In the genomic region with DNA sequence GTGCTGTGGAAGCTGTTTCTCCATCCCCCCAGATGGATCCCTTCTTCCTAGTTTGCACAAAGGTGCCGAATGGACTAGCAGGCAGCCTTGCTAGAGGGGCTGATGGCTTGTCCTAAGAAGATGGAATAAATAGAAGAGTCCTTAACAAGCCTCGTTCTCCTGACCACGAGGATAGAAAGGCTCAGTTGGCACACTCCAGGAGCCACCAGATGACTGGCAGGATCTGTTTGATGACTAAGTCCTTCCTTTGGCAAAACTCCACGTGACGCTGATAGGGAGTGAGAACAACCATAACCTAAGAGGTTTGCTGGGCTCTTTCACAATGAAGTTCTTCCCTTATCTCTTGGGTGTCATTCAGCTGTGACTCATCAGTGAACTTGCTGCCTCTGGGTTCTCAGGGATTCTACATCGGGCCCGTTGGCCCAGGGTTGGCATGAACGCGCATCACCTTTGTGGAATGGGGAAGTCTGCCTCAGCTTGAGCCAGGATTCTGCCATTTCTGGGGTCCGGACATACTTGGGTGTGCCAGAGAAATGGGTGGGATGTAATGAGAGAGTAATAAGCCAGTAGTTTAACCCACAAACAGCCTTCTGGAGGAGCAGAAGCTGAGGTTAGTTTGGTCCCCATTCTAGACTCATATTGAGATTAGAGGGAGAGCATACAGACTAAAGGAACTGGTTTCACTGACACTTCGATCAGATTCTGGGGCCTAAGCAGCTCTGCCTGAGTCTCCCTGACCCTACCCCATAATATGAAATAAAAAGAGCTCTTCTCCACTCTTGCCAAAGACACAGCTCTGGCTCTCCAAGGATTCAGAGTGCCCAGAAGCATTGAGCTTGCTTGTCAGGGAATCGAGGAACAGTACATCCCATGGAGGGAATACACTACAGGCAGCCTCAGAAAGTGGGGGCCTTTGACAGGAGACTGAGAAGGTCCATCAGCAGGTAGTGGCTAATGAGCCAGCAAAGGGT, we compare ENCODE assay signal across 1 cellular context.
TF ChIP-seq lines count a peak whose summit lies in the region.

No MANE protein-coding gene starts in this region.

TF ChIP-seq in K562, 482 proteins besides CTCF, POLR2A, EP300 and RAD21 (continued from another document and continues in another):
- TF ChIP-seq CREM (IDR thresholded peaks at IDR 0.05; ENCODE audit: low read depth) (peak; percentile 82), ATF1 (CRISPR knock-in tag; IDR thresholded peaks at IDR 0.05) (no peak), ATF1 (tag; IDR thresholded peaks at IDR 0.05) (peak; percentile 86), RCOR1 (IDR thresholded peaks at IDR 0.05; ENCODE audit: borderline replicate concordance in 1 of 2, low read depth in 2 of 2, low read length in 2 of 2) (peak; percentile 67 to 92), TAF9B (IDR thresholded peaks at IDR 0.05; ENCODE audit: partially characterized antibody) (no peak), KDM1A (IDR thresholded peaks at IDR 0.05) (peak; percentile 72 to 81), NR2C2 (CRISPR knock-in tag; IDR thresholded peaks at IDR 0.05) (no peak), NR2C2 (tag; IDR thresholded peaks at IDR 0.05) (peak; percentile 73), TBL1XR1 (IDR thresholded peaks at IDR 0.05; ENCODE audit: low read length in 2 of 2) (peak in 1 of 2 experiments; percentile 78; a peak in 2 of 4 replicates), MEF2D (tag; conservative IDR thresholded peaks at IDR 0.05; ENCODE audit: low read depth) (peak; percentile 75; the same call in 1 of the 2 replicates), LCOR (CRISPR knock-in tag; IDR thresholded peaks at IDR 0.05) (peak; percentile 96), HNRNPL (IDR thresholded peaks at IDR 0.05; ENCODE audit: low read depth, low read length) (peak; percentile 83), NELFE (IDR thresholded peaks at IDR 0.05; ENCODE audit: insufficient read depth, insufficient read length) (no peak), EP400 (IDR thresholded peaks at IDR 0.05) (peak; percentile 71), BRD9 (IDR thresholded peaks at IDR 0.05; ENCODE audit: low read depth, partially characterized antibody) (peak; percentile 72), HDAC8 (tag; IDR thresholded peaks at IDR 0.05) (peak; percentile 89), C11orf30 (IDR thresholded peaks at IDR 0.05; ENCODE audit: low read depth) (peak; percentile 80), TCF3 (CRISPR knock-in tag; IDR thresholded peaks at IDR 0.05) (peak; percentile 70), NFATC3 (IDR thresholded peaks at IDR 0.05) (peak; percentile 98), GATAD2A (IDR thresholded peaks at IDR 0.05) (peak; percentile 65; the same call in 1 of the 2 replicates), ZBTB1 (CRISPR knock-in tag; IDR thresholded peaks at IDR 0.05; ENCODE audit: borderline replicate concordance, low read depth) (peak; percentile 57; the same call in 1 of the 2 replicates), TEAD4 (IDR thresholded peaks at IDR 0.05; ENCODE audit: low read length) (peak; percentile 81), TEAD4 (CRISPR knock-in tag; IDR thresholded peaks at IDR 0.05; ENCODE audit: borderline replicate concordance) (no peak), ZEB2 (IDR thresholded peaks at IDR 0.05) (peak; percentile 72; the same call in 1 of the 2 replicates), ZC3H4 (CRISPR knock-in tag; IDR thresholded peaks at IDR 0.05; ENCODE audit: borderline replicate concordance) (no peak), HDAC1 (IDR thresholded peaks at IDR 0.05) (peak in 1 of 2 experiments; percentile 81; a peak in 2 of 4 replicates), TCF7L2 (IDR thresholded peaks at IDR 0.05; ENCODE audit: low read depth, low read length) (0 out of 2 replicates have a peak, but pooled peaks have one; percentile 9), LEF1 (IDR thresholded peaks at IDR 0.05) (peak; percentile 68; the same call in 1 of the 2 replicates), NBN (IDR thresholded peaks at IDR 0.05; ENCODE audit: low read depth) (peak; percentile 72; the same call in 1 of the 2 replicates), ZNF830 (CRISPR knock-in tag; IDR thresholded peaks at IDR 0.05) (no peak), BACH1 (tag; IDR thresholded peaks at IDR 0.05) (peak; percentile 84; the same call in 1 of the 2 replicates), FOS (IDR thresholded peaks at IDR 0.05; ENCODE audit: extremely low read depth, insufficient read length) (peak; percentile 83), TRIM24 (IDR thresholded peaks at IDR 0.05) (peak; percentile 90 to 91), MAFF (IDR thresholded peaks at IDR 0.05; ENCODE audit: low read length) (peak; percentile 55; the same call in 1 of the 2 replicates), ZNF175 (CRISPR knock-in tag; IDR thresholded peaks at IDR 0.05; ENCODE audit: low read depth) (peak; percentile 80; the same call in 1 of the 2 replicates), PML (IDR thresholded peaks at IDR 0.05; ENCODE audit: low read length) (peak; percentile 71; the same call in 1 of the 2 replicates), ZNF57 (CRISPR knock-in tag; IDR thresholded peaks at IDR 0.05) (no peak)
- TF ChIP-seq, protein P1, sequence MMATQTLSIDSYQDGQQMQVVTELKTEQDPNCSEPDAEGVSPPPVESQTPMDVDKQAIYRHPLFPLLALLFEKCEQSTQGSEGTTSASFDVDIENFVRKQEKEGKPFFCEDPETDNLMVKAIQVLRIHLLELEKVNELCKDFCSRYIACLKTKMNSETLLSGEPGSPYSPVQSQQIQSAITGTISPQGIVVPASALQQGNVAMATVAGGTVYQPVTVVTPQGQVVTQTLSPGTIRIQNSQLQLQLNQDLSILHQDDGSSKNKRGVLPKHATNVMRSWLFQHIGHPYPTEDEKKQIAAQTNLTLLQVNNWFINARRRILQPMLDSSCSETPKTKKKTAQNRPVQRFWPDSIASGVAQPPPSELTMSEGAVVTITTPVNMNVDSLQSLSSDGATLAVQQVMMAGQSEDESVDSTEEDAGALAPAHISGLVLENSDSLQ (IDR thresholded peaks at IDR 0.05) = peak; percentile 95
- TF ChIP-seq, protein P2, sequence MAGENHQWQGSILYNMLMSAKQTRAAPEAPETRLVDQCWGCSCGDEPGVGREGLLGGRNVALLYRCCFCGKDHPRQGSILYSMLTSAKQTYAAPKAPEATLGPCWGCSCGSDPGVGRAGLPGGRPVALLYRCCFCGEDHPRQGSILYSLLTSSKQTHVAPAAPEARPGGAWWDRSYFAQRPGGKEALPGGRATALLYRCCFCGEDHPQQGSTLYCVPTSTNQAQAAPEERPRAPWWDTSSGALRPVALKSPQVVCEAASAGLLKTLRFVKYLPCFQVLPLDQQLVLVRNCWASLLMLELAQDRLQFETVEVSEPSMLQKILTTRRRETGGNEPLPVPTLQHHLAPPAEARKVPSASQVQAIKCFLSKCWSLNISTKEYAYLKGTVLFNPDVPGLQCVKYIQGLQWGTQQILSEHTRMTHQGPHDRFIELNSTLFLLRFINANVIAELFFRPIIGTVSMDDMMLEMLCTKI (IDR thresholded peaks at IDR 0.05; ENCODE audit: partially characterized antibody) = no peak
- TF ChIP-seq, protein P3, sequence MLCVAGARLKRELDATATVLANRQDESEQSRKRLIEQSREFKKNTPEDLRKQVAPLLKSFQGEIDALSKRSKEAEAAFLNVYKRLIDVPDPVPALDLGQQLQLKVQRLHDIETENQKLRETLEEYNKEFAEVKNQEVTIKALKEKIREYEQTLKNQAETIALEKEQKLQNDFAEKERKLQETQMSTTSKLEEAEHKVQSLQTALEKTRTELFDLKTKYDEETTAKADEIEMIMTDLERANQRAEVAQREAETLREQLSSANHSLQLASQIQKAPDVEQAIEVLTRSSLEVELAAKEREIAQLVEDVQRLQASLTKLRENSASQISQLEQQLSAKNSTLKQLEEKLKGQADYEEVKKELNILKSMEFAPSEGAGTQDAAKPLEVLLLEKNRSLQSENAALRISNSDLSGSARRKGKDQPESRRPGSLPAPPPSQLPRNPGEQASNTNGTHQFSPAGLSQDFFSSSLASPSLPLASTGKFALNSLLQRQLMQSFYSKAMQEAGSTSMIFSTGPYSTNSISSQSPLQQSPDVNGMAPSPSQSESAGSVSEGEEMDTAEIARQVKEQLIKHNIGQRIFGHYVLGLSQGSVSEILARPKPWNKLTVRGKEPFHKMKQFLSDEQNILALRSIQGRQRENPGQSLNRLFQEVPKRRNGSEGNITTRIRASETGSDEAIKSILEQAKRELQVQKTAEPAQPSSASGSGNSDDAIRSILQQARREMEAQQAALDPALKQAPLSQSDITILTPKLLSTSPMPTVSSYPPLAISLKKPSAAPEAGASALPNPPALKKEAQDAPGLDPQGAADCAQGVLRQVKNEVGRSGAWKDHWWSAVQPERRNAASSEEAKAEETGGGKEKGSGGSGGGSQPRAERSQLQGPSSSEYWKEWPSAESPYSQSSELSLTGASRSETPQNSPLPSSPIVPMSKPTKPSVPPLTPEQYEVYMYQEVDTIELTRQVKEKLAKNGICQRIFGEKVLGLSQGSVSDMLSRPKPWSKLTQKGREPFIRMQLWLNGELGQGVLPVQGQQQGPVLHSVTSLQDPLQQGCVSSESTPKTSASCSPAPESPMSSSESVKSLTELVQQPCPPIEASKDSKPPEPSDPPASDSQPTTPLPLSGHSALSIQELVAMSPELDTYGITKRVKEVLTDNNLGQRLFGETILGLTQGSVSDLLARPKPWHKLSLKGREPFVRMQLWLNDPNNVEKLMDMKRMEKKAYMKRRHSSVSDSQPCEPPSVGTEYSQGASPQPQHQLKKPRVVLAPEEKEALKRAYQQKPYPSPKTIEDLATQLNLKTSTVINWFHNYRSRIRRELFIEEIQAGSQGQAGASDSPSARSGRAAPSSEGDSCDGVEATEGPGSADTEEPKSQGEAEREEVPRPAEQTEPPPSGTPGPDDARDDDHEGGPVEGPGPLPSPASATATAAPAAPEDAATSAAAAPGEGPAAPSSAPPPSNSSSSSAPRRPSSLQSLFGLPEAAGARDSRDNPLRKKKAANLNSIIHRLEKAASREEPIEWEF (CRISPR knock-in tag; IDR thresholded peaks at IDR 0.05) = peak; percentile 74; the same call in 1 of the 2 replicates
- TF ChIP-seq, protein P4, sequence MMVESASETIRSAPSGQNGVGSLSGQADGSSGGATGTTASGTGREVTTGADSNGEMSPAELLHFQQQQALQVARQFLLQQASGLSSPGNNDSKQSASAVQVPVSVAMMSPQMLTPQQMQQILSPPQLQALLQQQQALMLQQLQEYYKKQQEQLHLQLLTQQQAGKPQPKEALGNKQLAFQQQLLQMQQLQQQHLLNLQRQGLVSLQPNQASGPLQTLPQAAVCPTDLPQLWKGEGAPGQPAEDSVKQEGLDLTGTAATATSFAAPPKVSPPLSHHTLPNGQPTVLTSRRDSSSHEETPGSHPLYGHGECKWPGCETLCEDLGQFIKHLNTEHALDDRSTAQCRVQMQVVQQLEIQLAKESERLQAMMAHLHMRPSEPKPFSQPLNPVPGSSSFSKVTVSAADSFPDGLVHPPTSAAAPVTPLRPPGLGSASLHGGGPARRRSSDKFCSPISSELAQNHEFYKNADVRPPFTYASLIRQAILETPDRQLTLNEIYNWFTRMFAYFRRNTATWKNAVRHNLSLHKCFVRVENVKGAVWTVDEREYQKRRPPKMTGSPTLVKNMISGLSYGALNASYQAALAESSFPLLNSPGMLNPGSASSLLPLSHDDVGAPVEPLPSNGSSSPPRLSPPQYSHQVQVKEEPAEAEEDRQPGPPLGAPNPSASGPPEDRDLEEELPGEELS (CRISPR knock-in tag; IDR thresholded peaks at IDR 0.05; ENCODE audit: borderline replicate concordance) = no peak
- TF ChIP-seq, protein P5, sequence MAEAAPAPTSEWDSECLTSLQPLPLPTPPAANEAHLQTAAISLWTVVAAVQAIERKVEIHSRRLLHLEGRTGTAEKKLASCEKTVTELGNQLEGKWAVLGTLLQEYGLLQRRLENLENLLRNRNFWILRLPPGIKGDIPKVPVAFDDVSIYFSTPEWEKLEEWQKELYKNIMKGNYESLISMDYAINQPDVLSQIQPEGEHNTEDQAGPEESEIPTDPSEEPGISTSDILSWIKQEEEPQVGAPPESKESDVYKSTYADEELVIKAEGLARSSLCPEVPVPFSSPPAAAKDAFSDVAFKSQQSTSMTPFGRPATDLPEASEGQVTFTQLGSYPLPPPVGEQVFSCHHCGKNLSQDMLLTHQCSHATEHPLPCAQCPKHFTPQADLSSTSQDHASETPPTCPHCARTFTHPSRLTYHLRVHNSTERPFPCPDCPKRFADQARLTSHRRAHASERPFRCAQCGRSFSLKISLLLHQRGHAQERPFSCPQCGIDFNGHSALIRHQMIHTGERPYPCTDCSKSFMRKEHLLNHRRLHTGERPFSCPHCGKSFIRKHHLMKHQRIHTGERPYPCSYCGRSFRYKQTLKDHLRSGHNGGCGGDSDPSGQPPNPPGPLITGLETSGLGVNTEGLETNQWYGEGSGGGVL (CRISPR knock-in tag; IDR thresholded peaks at IDR 0.05) = no peak
- TF ChIP-seq, protein P6, sequence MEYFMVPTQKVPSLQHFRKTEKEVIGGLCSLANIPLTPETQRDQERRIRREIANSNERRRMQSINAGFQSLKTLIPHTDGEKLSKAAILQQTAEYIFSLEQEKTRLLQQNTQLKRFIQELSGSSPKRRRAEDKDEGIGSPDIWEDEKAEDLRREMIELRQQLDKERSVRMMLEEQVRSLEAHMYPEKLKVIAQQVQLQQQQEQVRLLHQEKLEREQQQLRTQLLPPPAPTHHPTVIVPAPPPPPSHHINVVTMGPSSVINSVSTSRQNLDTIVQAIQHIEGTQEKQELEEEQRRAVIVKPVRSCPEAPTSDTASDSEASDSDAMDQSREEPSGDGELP (CRISPR knock-in tag; IDR thresholded peaks at IDR 0.05; ENCODE audit: borderline replicate concordance) = peak; percentile 88
- TF ChIP-seq, protein P7, sequence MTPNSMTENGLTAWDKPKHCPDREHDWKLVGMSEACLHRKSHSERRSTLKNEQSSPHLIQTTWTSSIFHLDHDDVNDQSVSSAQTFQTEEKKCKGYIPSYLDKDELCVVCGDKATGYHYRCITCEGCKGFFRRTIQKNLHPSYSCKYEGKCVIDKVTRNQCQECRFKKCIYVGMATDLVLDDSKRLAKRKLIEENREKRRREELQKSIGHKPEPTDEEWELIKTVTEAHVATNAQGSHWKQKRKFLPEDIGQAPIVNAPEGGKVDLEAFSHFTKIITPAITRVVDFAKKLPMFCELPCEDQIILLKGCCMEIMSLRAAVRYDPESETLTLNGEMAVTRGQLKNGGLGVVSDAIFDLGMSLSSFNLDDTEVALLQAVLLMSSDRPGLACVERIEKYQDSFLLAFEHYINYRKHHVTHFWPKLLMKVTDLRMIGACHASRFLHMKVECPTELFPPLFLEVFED (CRISPR knock-in tag; conservative IDR thresholded peaks at IDR 0.05) = no peak
- TF ChIP-seq, protein P8, sequence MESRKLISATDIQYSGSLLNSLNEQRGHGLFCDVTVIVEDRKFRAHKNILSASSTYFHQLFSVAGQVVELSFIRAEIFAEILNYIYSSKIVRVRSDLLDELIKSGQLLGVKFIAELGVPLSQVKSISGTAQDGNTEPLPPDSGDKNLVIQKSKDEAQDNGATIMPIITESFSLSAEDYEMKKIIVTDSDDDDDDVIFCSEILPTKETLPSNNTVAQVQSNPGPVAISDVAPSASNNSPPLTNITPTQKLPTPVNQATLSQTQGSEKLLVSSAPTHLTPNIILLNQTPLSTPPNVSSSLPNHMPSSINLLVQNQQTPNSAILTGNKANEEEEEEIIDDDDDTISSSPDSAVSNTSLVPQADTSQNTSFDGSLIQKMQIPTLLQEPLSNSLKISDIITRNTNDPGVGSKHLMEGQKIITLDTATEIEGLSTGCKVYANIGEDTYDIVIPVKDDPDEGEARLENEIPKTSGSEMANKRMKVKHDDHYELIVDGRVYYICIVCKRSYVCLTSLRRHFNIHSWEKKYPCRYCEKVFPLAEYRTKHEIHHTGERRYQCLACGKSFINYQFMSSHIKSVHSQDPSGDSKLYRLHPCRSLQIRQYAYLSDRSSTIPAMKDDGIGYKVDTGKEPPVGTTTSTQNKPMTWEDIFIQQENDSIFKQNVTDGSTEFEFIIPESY (CRISPR knock-in tag; IDR thresholded peaks at IDR 0.05) = peak; percentile 50
